8 cellular contexts compared by ENCODE assay signal in the genomic region with DNA sequence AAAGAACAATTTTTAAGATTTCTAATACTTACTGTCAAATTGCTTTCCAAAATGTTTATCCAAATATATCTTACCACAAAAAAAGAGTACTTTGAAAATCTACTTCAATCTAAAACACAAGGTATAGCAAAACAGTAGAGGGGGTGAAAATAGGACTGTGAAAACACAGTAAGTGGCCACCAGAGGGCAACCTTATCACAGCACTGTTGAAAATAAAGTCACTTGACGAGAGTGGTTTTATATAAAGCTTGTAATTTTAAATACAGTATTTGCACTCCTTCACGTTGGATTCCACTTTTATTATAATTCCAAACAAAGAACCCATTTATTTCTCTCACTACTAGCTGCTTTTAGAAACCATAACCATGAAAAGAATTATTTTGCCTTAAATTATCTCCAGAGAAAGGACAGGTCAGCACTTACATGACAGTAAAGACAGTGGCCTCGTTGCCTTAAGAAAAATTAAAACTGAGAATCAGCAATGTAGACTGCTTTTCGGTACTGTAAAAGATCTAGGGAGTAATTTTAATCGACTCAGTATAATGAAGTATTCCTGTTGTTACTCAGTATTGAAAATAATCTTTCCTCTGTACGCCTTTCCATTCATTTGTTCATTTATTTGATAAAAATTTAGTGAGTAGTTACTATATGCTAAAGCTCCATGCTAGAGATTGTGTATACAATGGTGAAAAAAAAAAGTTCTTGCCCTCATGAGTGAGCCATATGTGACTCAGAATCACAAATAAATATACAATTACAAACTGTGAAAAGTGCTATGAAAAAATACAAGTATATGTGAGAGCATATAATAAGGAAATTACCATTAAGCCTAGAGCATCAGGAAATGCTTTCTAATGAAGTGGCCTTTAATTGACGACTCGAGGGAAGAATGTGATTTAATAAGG. TPM values are rescaled to one million over a fixed set of nuclear protein-coding genes. Genes with fewer than 3 reads are reported as not detected.
A peak's percentile ranks its signal among the peaks of the same experiment; 100 is the strongest.
DNase-seq lines count a peak whose midpoint lies in the region; ATAC-seq and TF ChIP-seq lines count a peak whose summit lies in the region.

No MANE protein-coding gene starts in this region.

- peak; percentile 26 to 55 (median 38) for DNase-seq in CD4-positive, alpha-beta T cell
- peak; percentile 22 for DNase-seq in NCI-H146 treated with DMSO at 0.1 percent for 48 hours (lab: John Stamatoyannopoulos, UW; ENCODE audit: unreplicated experiment)
- DNase-seq in T-helper 9 cell: peak; percentile 28
- peak; percentile 65 for DNase-seq in astrocyte of the cerebellum (ENCODE audit: low read depth)
- DNase-seq in hepatocyte (ENCODE audit: low spot score): peak; percentile 80

- no peak overlapping the region for H3K27ac Mint-ChIP-seq in CD4-positive, alpha-beta T cell

- no peaks in the 10 kb centered on the region for H3K27me3 Mint-ChIP-seq in CD4-positive, alpha-beta T cell

- no peak overlapping the region for H2AFZ ChIP-seq in hepatocyte

- no peak overlapping the region for H3K9ac ChIP-seq in skeletal muscle satellite cell (ENCODE audit: low read depth, low read length)

- H3K4me1 ChIP-seq in hepatocyte (ENCODE audit: insufficient read depth): no peaks in the 10 kb centered on the region
- H3K4me1 ChIP-seq in skeletal muscle satellite cell (ENCODE audit: control insufficient read depth, insufficient read depth, low read length): peaks cover 26% of the 10 kb centered on the region

- peak overlapping the region; percentile 35 for H3K4me2 ChIP-seq in hepatocyte
- peak overlapping the region; percentile 48 for H3K4me2 ChIP-seq in skeletal muscle satellite cell (ENCODE audit: low read length)

- H3K4me1 Mint-ChIP-seq in CD4-positive, alpha-beta T cell (ENCODE audit: low read depth): peaks cover 4% of the 10 kb centered on the region

- no peaks in the 10 kb centered on the region for H3K9me2 ChIP-seq in hepatocyte (replicated peaks; ENCODE audit: insufficient read depth)

- WGBS in hepatocyte (ENCODE audit: low lambda C conversion rate, missing lambda C conversion rate): 59% methylated on average over 8 of the region's 8 CpGs

- peaks cover 13% of the 10 kb centered on the region for H3K36me3 Mint-ChIP-seq in CD4-positive, alpha-beta T cell (ENCODE audit: low read depth)

- CTCF ChIA-PET in CD4-positive, alpha-beta T cell (lab: Charles Lee): interaction anchor here (0.6 to 1.4 kb wide), 12 partner anchors 8 to 95 kb away, joined by 3 to 9 read pairs (median 3); a partner anchor contains a TSS

- POLR2A ChIA-PET in CD4-positive, alpha-beta T cell (lab: Charles Lee): interaction anchor here (1.3 kb wide), 1 partner anchor 92 kb away, joined by 5 read pairs; no protein-coding TSS in a partner anchor

- H3K27ac ChIP-seq in CD4-positive, alpha-beta T cell (ENCODE audit: low read depth, low read length): no peak overlapping the region
- H3K27ac ChIP-seq in hepatocyte: no peak overlapping the region

- no peaks in the 10 kb centered on the region for H3K27me3 ChIP-seq in CD4-positive, alpha-beta T cell (ENCODE audit: control insufficient read depth, insufficient read depth, low read length)
- H3K27me3 ChIP-seq in hepatocyte (no peaks in the 10 kb centered on the region), skeletal muscle satellite cell (ENCODE audit: control insufficient read depth, insufficient read depth, low read length) (no peaks in the 10 kb centered on the region)

- ATAC-seq in CD4-positive, alpha-beta T cell (ENCODE audit: poor library complexity): peak; percentile 94
- ATAC-seq in GM21576 (IDR thresholded peaks at IDR 0.05; ENCODE audit: unreplicated experiment) (peak; percentile 63), GM21367 (IDR thresholded peaks at IDR 0.05; ENCODE audit: unreplicated experiment) (no peak)

- intact Hi-C loops in CD4-positive, alpha-beta T cell (cut with DNase I, micrococcal nuclease): loop anchor here (1.0 to 5.0 kb wide), 3 partner anchors 94 to 437 kb away; a partner anchor contains a TSS

- no peaks in the 10 kb centered on the region for H3K9me3 Mint-ChIP-seq in CD4-positive, alpha-beta T cell

- TF ChIP-seq CTCF in CD4-positive, alpha-beta T cell (IDR thresholded peaks at IDR 0.05): peak; percentile 86
- TF ChIP-seq CTCF in astrocyte of the cerebellum (IDR thresholded peaks at IDR 0.05; ENCODE audit: low read depth, low read length, missing control alignments) (peak; percentile 74), hepatocyte (IDR thresholded peaks at IDR 0.05; ENCODE audit: poor library complexity) (peak; percentile 92)

- no peaks in the 10 kb centered on the region for H4K20me1 ChIP-seq in hepatocyte (ENCODE audit: insufficient read depth, poor library complexity, severe bottlenecking)

- H3K79me2 ChIP-seq in hepatocyte: no peaks in the 10 kb centered on the region

- H3K4me3 Mint-ChIP-seq in CD4-positive, alpha-beta T cell: no peak overlapping the region

- no peaks in the 10 kb centered on the region for H3K9me3 ChIP-seq in CD4-positive, alpha-beta T cell (ENCODE audit: control insufficient read depth, low read length)
- no peaks in the 10 kb centered on the region for H3K9me3 ChIP-seq in hepatocyte (ENCODE audit: low read depth)
- no peaks in the 10 kb centered on the region for H3K9me3 ChIP-seq in skeletal muscle satellite cell (replicated peaks; ENCODE audit: low read length)

- H3K4me3 ChIP-seq in astrocyte of the cerebellum (ENCODE audit: low read depth, low read length) (no peak overlapping the region), hepatocyte (no peak overlapping the region), skeletal muscle satellite cell (ENCODE audit: low read length) (no peak overlapping the region)

- H3K36me3 ChIP-seq in hepatocyte (replicated peaks; ENCODE audit: insufficient read depth, low read depth) (no peaks in the 10 kb centered on the region), skeletal muscle satellite cell (ENCODE audit: insufficient read depth, low read length) (no peaks in the 10 kb centered on the region)

- in situ Hi-C loops in astrocyte of the cerebellum (cut with HindIII; ENCODE audit: low sequenced_read_pairs): loop anchor here (5.0 kb wide), 1 partner anchor 78 kb away; no protein-coding TSS in a partner anchor

RNA-seq across cellular contexts. Expression of a gene that starts 40.0 kb away (rescaled TPM):
- total RNA-seq in CD4-positive, alpha-beta T cell: 10 to 100 TPM; 55.0 to 56.0 TPM
- 28.0 and 30.9 TPM in 2 replicates for total RNA-seq in hepatocyte
- polyA plus RNA-seq in hepatocyte: 23.9 and 28.8 TPM in 2 replicates
- 34.7 and 47.1 TPM in 2 replicates for total RNA-seq in skeletal muscle satellite cell (2012; rRNA removed)

Comparison
In these comparisons a context has a peak if more than half of its experiments do, and no peak if none do; other contexts are left out.
1. DNase-seq: peak in every context shown above with its lines; median percentile 80 in hepatocyte; 65 in astrocyte of the cerebellum; 38 in CD4-positive, alpha-beta T cell; 28 in T-helper 9 cell; 22 in NCI-H146 treated with DMSO at 0.1 percent for 48 hours.